In the genomic region with DNA sequence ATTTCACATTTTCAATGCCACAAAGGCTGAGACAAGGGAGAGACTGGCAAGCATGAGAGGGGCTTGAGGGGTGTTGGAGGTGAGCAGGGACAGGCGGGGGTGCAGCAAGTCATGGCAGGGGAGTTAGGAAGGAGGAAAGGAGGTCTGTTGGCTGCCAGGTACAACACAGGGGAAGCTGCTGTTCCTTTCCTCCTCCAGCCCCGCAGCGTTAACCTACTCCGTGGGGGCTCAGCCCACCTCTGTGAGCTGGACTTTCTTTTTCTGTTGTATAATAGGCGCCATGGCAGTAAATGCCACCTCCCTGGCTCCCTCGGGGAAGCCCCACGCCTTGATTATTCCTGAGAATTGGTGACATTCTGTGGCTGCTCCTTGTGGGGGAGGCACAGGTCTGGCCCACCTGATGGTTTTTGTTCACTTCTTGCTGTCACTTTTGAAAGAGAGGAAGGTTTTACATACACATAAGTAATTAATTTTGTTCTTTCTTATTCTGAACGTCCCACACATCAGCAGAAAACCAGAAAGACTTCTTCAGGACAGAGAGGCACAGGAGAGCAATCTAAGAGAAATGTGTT, we compare ENCODE assay signal across 23 cellular contexts.
"Had no signal": no experiment of that assay in that cellular context is flagged by ENCODE, and none has a peak within 500 bp of the region (broad histone marks: within the 10 kb centered on the region; RNA-seq: fewer than 3 reads in every experiment).

No MANE protein-coding gene starts in this region.

- H3K36me3 ChIP-seq: esophagus muscularis mucosa, gastroesophageal sphincter, spleen, stomach, thoracic aorta, transverse colon had no signal

- DNase-seq: effector memory CD4-positive, alpha-beta T cell; foreskin fibroblast; glutamatergic neuron; kidney; left cardiac atrium; left ventricle myocardium superior; mesenchymal stem cell; midbrain; psoas muscle; spleen; stimulated activated CD4-positive, alpha-beta T cell treated with anti-CD3 and anti-CD28 coated beads, Interleukin-2, amount 100 ng/mL, for 24 hours; stimulated activated CD4-positive, alpha-beta T cell treated with anti-CD3 and anti-CD28 coated beads, Interleukin-4, amount 100 ng/mL, for 4 hours; stimulated activated naive CD4-positive, alpha-beta T cell; stomach; substantia nigra; transverse colon had no signal

- H3K4me3 Mint-ChIP-seq: natural killer cell treated with Interleukin-12 subunit alpha and Interleukin-12 subunit beta and Interleukin-15 and Interleukin-18, amount 100 ng/mL, for 72 hours had no signal

- H3K9me3 Mint-ChIP-seq: natural killer cell treated with Interleukin-12 subunit alpha and Interleukin-12 subunit beta and Interleukin-15 and Interleukin-18, amount 100 ng/mL, for 72 hours had no signal

- H3K36me3 Mint-ChIP-seq: natural killer cell treated with Interleukin-12 subunit alpha and Interleukin-12 subunit beta and Interleukin-15 and Interleukin-18, amount 100 ng/mL, for 72 hours had no signal

- H3K4me3 ChIP-seq: esophagus muscularis mucosa, gastroesophageal sphincter, lung, psoas muscle, spleen, stomach, thoracic aorta, transverse colon had no signal

- H3K27ac Mint-ChIP-seq: natural killer cell treated with Interleukin-12 subunit alpha and Interleukin-12 subunit beta and Interleukin-15 and Interleukin-18, amount 100 ng/mL, for 72 hours had no signal

- H3K27me3 ChIP-seq: esophagus muscularis mucosa, stomach had no signal

- H3K9me3 ChIP-seq: esophagus muscularis mucosa, gastroesophageal sphincter, psoas muscle, spleen, stomach, thoracic aorta, transverse colon had no signal

- H3K27ac ChIP-seq: epithelial cell of prostate, esophagus muscularis mucosa, gastroesophageal sphincter, psoas muscle, spleen, stomach, thoracic aorta, transverse colon had no signal

- ATAC-seq: gastroesophageal sphincter; left cardiac atrium; left ventricle myocardium superior; natural killer cell treated with Interleukin-12 subunit alpha and Interleukin-12 subunit beta and Interleukin-15 and Interleukin-18, amount 100 ng/mL, for 72 hours; psoas muscle; sciatic nerve had no signal

- H3K4me1 ChIP-seq: esophagus muscularis mucosa, gastroesophageal sphincter, psoas muscle, spleen, stomach, transverse colon had no signal
